In genomic region chr5:131628990-131629389, GRCh38 we compare ENCODE assay signal across 11 cellular contexts. TPM values are rescaled to one million over a fixed set of nuclear protein-coding genes. Genes with fewer than 3 reads are reported as not detected.
DNase-seq lines count a peak whose midpoint lies in the region; ATAC-seq, FAIRE-seq and TF ChIP-seq lines count a peak whose summit lies in the region.
"Had no signal": no experiment of that assay in that cellular context is flagged by ENCODE, and none has a peak within 500 bp of the region (broad histone marks: within the 10 kb centered on the region; RNA-seq: fewer than 3 reads in every experiment).

No MANE protein-coding gene starts in this region.

- H3K4me3 Mint-ChIP-seq in activated T-cell treated with anti-CD3 and anti-CD28 coated beads, Interleukin-2, amount 50 U/mL, for 72 hours = peak overlapping the region; percentile 54 to 69
- H3K4me3 Mint-ChIP-seq in stimulated activated effector memory CD8-positive, alpha-beta T cell treated with anti-CD3 and anti-CD28 coated beads, Interleukin-12 subunit alpha, Interleukin-12 subunit beta, amount 100 ng/mL, for 72 hours = peak overlapping the region; percentile 7
- H3K4me3 Mint-ChIP-seq in glutamatergic neuron (ENCODE audit: unreplicated experiment) (no peak overlapping the region), CD14-positive monocyte (no peak overlapping the region)

- intact Hi-C loops in CD14-positive monocyte (cut with micrococcal nuclease) = no loop called here

- H3K4me3 ChIP-seq in choroid plexus epithelial cell (ENCODE audit: low read depth, low read length) = no peak overlapping the region
- H3K4me3 ChIP-seq: BLaER1 had no signal

- peaks cover 48% of the 10 kb centered on the region for H3K4me1 Mint-ChIP-seq in activated T-cell treated with anti-CD3 and anti-CD28 coated beads, Interleukin-2, amount 50 U/mL, for 72 hours (ENCODE audit: low read depth)
- H3K4me1 Mint-ChIP-seq in stimulated activated effector memory CD8-positive, alpha-beta T cell treated with anti-CD3 and anti-CD28 coated beads, Interleukin-12 subunit alpha, Interleukin-12 subunit beta, amount 100 ng/mL, for 72 hours = peaks cover 44% of the 10 kb centered on the region
- H3K4me1 Mint-ChIP-seq in glutamatergic neuron (ENCODE audit: low read depth, unreplicated experiment) (peaks cover 15% of the 10 kb centered on the region), CD14-positive monocyte (peaks cover 11% of the 10 kb centered on the region)

- no peak for TF ChIP-seq CTCF in choroid plexus epithelial cell (conservative IDR thresholded peaks at IDR 0.05; ENCODE audit: low read depth, low read length)
- no peak for TF ChIP-seq CTCF in glutamatergic neuron (IDR thresholded peaks at IDR 0.05; ENCODE audit: partially characterized antibody, unreplicated experiment)
- no peak for TF ChIP-seq CTCF in CD14-positive monocyte (IDR thresholded peaks at IDR 0.05)

- peaks cover 6 to 7% of the 10 kb centered on the region in 2 donors for H3K36me3 Mint-ChIP-seq in activated T-cell treated with anti-CD3 and anti-CD28 coated beads, Interleukin-2, amount 50 U/mL, for 72 hours (ENCODE audit: insufficient read depth in 2 of 2)
- H3K36me3 Mint-ChIP-seq in stimulated activated effector memory CD8-positive, alpha-beta T cell treated with anti-CD3 and anti-CD28 coated beads, Interleukin-12 subunit alpha, Interleukin-12 subunit beta, amount 100 ng/mL, for 72 hours = peaks cover 20% of the 10 kb centered on the region
- H3K36me3 Mint-ChIP-seq in glutamatergic neuron (ENCODE audit: unreplicated experiment) = no peaks in the 10 kb centered on the region
- peaks cover 17% of the 10 kb centered on the region in 2 donors for H3K36me3 Mint-ChIP-seq in CD14-positive monocyte

- no peaks in the 10 kb centered on the region for H3K9me3 Mint-ChIP-seq in activated T-cell treated with anti-CD3 and anti-CD28 coated beads, Interleukin-2, amount 50 U/mL, for 72 hours
- no peaks in the 10 kb centered on the region for H3K9me3 Mint-ChIP-seq in stimulated activated effector memory CD8-positive, alpha-beta T cell treated with anti-CD3 and anti-CD28 coated beads, Interleukin-12 subunit alpha, Interleukin-12 subunit beta, amount 100 ng/mL, for 72 hours
- H3K9me3 Mint-ChIP-seq in glutamatergic neuron (ENCODE audit: unreplicated experiment) = no peaks in the 10 kb centered on the region
- H3K9me3 Mint-ChIP-seq in CD14-positive monocyte = no peaks in the 10 kb centered on the region

- H3K27ac Mint-ChIP-seq in activated T-cell treated with anti-CD3 and anti-CD28 coated beads, Interleukin-2, amount 50 U/mL, for 72 hours = peak overlapping the region; percentile 9
- peak overlapping the region; percentile 21 for H3K27ac Mint-ChIP-seq in stimulated activated effector memory CD8-positive, alpha-beta T cell treated with anti-CD3 and anti-CD28 coated beads, Interleukin-12 subunit alpha, Interleukin-12 subunit beta, amount 100 ng/mL, for 72 hours
- H3K27ac Mint-ChIP-seq in glutamatergic neuron (ENCODE audit: unreplicated experiment) (no peak overlapping the region), CD14-positive monocyte (peak overlapping the region in 1 of 7 donors; percentile 10)

- no peaks in the 10 kb centered on the region for H3K27me3 Mint-ChIP-seq in activated T-cell treated with anti-CD3 and anti-CD28 coated beads, Interleukin-2, amount 50 U/mL, for 72 hours (ENCODE audit: low read depth)
- H3K27me3 Mint-ChIP-seq in glutamatergic neuron (ENCODE audit: unreplicated experiment) (peaks cover 1% of the 10 kb centered on the region), CD14-positive monocyte (ENCODE audit: low read depth in 3 of 3) (peaks cover 0 to 1% (median 0%) of the 10 kb centered on the region in 3 donors)

- DNase-seq in activated T-cell treated with anti-CD3 and anti-CD28 coated beads, Interleukin-2, amount 50 U/mL, for 72 hours = no peak
- no peak for DNase-seq in activated T-cell treated with anti-CD3 and anti-CD28 coated beads, Interleukin-2, amount 50 U/mL, for 1 hour
- DNase-seq in RCC 7860 (ENCODE audit: low spot score) (peak; percentile 30), choroid plexus epithelial cell (ENCODE audit: low read depth) (peak; percentile 33), glutamatergic neuron (no peak), CD14-positive monocyte (ENCODE audit: low spot score) (no peak)
- DNase-seq in stimulated activated effector memory CD8-positive, alpha-beta T cell treated with anti-CD3 and anti-CD28 coated beads, Interleukin-12 subunit alpha, Interleukin-12 subunit beta, amount 100 ng/mL, for 72 hours (ENCODE audit: low spot score in 2 of 2) = no peak
- DNase-seq: mesendoderm, SHP77 treated with DMSO at 0.1 percent for 48 hours had no signal

- ATAC-seq in activated T-cell treated with anti-CD3 and anti-CD28 coated beads, Interleukin-2, amount 50 U/mL, for 72 hours (replicated peaks in 1 of 2) = no peak
- ATAC-seq in stimulated activated effector memory CD8-positive, alpha-beta T cell treated with anti-CD3 and anti-CD28 coated beads, Interleukin-12 subunit alpha, Interleukin-12 subunit beta, amount 100 ng/mL, for 72 hours = no peak
- ATAC-seq in GM18868 (IDR thresholded peaks at IDR 0.05; ENCODE audit: unreplicated experiment) = no peak

- FAIRE-seq in RCC 7860 (lab: Jason Lieb, UNC) = peak; percentile 77

RNA-seq across cellular contexts. Expression of gene RAPGEF6, which starts 6.0 kb away (rescaled TPM):
- 10 to 100 TPM; 36.5 to 37.3 TPM for total RNA-seq in activated T-cell treated with anti-CD3 and anti-CD28 coated beads, Interleukin-2, amount 50 U/mL, for 72 hours
- 278 TPM for total RNA-seq in glutamatergic neuron (ENCODE audit: unreplicated experiment)
- polyA plus RNA-seq in CD14-positive monocyte = 1 to 10 TPM; 2.9 to 4.8 TPM

Comparison
In these comparisons a context has a peak if more than half of its experiments do, and no peak if none do; other contexts are left out.
1. DNase-seq: peak in RCC 7860 (single experiment) and choroid plexus epithelial cell (single experiment); none in activated T-cell treated with anti-CD3 and anti-CD28 coated beads, Interleukin-2, amount 50 U/mL, for 72 hours (0 of 2), activated T-cell treated with anti-CD3 and anti-CD28 coated beads, Interleukin-2, amount 50 U/mL, for 1 hour (single experiment), stimulated activated effector memory CD8-positive, alpha-beta T cell treated with anti-CD3 and anti-CD28 coated beads, Interleukin-12 subunit alpha, Interleukin-12 subunit beta, amount 100 ng/mL, for 72 hours (0 of 2), glutamatergic neuron (single experiment) and CD14-positive monocyte (single experiment).
2. H3K4me3 Mint-ChIP-seq: peak in activated T-cell treated with anti-CD3 and anti-CD28 coated beads, Interleukin-2, amount 50 U/mL, for 72 hours (2 of 2) and stimulated activated effector memory CD8-positive, alpha-beta T cell treated with anti-CD3 and anti-CD28 coated beads, Interleukin-12 subunit alpha, Interleukin-12 subunit beta, amount 100 ng/mL, for 72 hours (single experiment); none in glutamatergic neuron (single experiment) and CD14-positive monocyte (0 of 2).